In the genomic region with DNA sequence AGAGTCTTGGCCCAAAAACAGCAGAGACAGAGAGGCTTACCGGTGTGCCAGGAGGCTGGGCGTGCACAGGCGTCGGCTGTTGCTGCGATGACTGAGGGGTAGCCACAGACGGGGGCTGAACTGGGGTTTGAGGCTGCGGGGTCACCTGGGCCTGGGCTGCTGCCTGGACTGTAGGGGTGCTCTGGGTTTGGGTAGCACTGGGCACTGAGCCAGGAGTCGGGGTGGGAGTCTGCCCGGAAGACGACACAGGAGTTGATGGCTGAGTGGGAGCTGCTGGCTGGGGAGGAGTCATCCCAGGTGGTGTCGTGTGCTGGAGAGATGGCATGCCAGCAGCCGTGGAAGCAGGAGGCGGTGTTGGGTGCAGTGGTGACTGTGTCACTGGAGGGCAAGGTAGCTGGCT, we compare ENCODE assay signal across 17 cellular contexts.
"Had no signal": no experiment of that assay in that cellular context is flagged by ENCODE, and none has a peak within 500 bp of the region (broad histone marks: within the 10 kb centered on the region; RNA-seq: fewer than 3 reads in every experiment).

No MANE protein-coding gene starts in this region.

- H3K9me3 ChIP-seq: heart left ventricle, right atrium auricular region, transverse colon had no signal

- H3K4me3 ChIP-seq: dorsolateral prefrontal cortex, heart left ventricle, right atrium auricular region, transverse colon had no signal

- H3K9ac ChIP-seq: parathyroid adenoma had no signal

- ATAC-seq: activated CD8-positive, alpha-beta T cell treated with anti-CD3 and anti-CD28 coated beads, Interleukin-2, amount 10 ng/mL, durations not matched to agents 7 days and 5 days; foreskin keratinocyte; left lobe of liver had no signal

- H3K9me3 Mint-ChIP-seq: activated T-helper 2 cell treated with anti-CD3 and anti-CD28 coated beads, Interferon-gamma antibody, Interleukin-2, Interleukin-4, amounts not matched to agents 10 μg/mL and 5 μg/mL and 100 μg/mL, durations not matched to agents 14 hours and 24 hours and 36 hours had no signal

- H3K27ac Mint-ChIP-seq: activated CD8-positive, alpha-beta T cell treated with anti-CD3 and anti-CD28 coated beads, Interleukin-2, amount 10 ng/mL, durations not matched to agents 7 days and 5 days; activated naive CD8-positive, alpha-beta T cell; activated T-helper 2 cell treated with anti-CD3 and anti-CD28 coated beads, Interferon-gamma antibody, Interleukin-2, Interleukin-4, amounts not matched to agents 10 μg/mL and 5 μg/mL and 100 μg/mL, durations not matched to agents 14 hours and 24 hours and 36 hours had no signal

- H3K27me3 ChIP-seq: dorsolateral prefrontal cortex, foreskin keratinocyte, heart left ventricle, right atrium auricular region, transverse colon had no signal

- H3K4me3 Mint-ChIP-seq: activated CD8-positive, alpha-beta T cell treated with anti-CD3 and anti-CD28 coated beads, Interleukin-2, amount 10 ng/mL, durations not matched to agents 7 days and 5 days; activated naive CD8-positive, alpha-beta T cell had no signal

- H3K4me1 ChIP-seq: parathyroid adenoma had no signal

- H3K27me3 Mint-ChIP-seq: activated naive CD8-positive, alpha-beta T cell had no signal

- H2AFZ ChIP-seq: parathyroid adenoma had no signal

- H3K27ac ChIP-seq: foreskin keratinocyte, heart left ventricle, parathyroid adenoma, right atrium auricular region, transverse colon, VCaP had no signal

- DNase-seq: activated CD4-positive, alpha-beta T cell treated with anti-CD3 and anti-CD28 coated beads for 4 hours; activated CD8-positive, alpha-beta memory T cell treated with anti-CD3 and anti-CD28 coated beads, Interleukin-2, amount 50 U/mL, for 48 hours; activated CD8-positive, alpha-beta T cell treated with anti-CD3 and anti-CD28 coated beads, Interleukin-2, amount 10 ng/mL, durations not matched to agents 7 days and 5 days; amygdala; foreskin keratinocyte; heart left ventricle; mesendoderm; small intestine; T1000; transverse colon had no signal
